36 cellular contexts compared by ENCODE assay signal in genomic region chr20:37218976-37219375, GRCh38. TPM values are rescaled to one million over a fixed set of nuclear protein-coding genes. Genes with fewer than 3 reads are reported as not detected.
"Had no signal": no experiment of that assay in that cellular context is flagged by ENCODE, and none has a peak within 500 bp of the region (broad histone marks: within the 10 kb centered on the region; RNA-seq: fewer than 3 reads in every experiment).

No MANE protein-coding gene starts in this region.

- H3K4me3 ChIP-seq: ascending aorta, cardiac muscle cell, colonic mucosa had no signal

- H3K27ac ChIP-seq: ascending aorta, cardiac muscle cell, colonic mucosa, VCaP had no signal

- H3K9me3 ChIP-seq: ascending aorta, colonic mucosa had no signal

- H3K4me1 Mint-ChIP-seq: activated naive CD4-positive, alpha-beta T cell treated with anti-CD3 and anti-CD28 coated beads, Interleukin-2, amount 10 ng/mL, durations not matched to agents 7 days and 5 days; central memory CD8-positive, alpha-beta T cell had no signal

- H3K9me3 Mint-ChIP-seq: activated B cell treated with CpG ODN at 0.5 μM for 24 hours; activated CD4-positive, alpha-beta memory T cell treated with anti-CD3 and anti-CD28 coated beads, Interleukin-2, amount 10 ng/mL, durations not matched to agents 7 days and 5 days; activated CD4-positive, alpha-beta T cell treated with anti-CD3 and anti-CD28 coated beads, Interleukin-2, amount 10 ng/mL, durations not matched to agents 24 days and 14 days; activated naive CD4-positive, alpha-beta T cell treated with anti-CD3 and anti-CD28 coated beads, Interleukin-2, amount 10 ng/mL, durations not matched to agents 7 days and 5 days; activated naive CD4-positive, alpha-beta T cell treated with anti-CD3 and anti-CD28 coated beads, Interleukin-2, amount 50 U/mL, for 24 hours; activated naive CD8-positive, alpha-beta T cell treated with anti-CD3 and anti-CD28 coated beads, Interleukin-2, amount 10 ng/mL, durations not matched to agents 7 days and 5 days; activated naive CD8-positive, alpha-beta T cell treated with anti-CD3 and anti-CD28 coated beads, Interleukin-2, amount 50 U/mL, for 24 hours; activated T-cell treated with anti-CD3 and anti-CD28 coated beads, Interleukin-2, amount 50 U/mL, for 24 hours; activated T-helper 2 cell treated with anti-CD3 and anti-CD28 coated beads, Interferon-gamma antibody, Interleukin-2, Interleukin-4, amounts not matched to agents 10 μg/mL and 5 μg/mL and 100 μg/mL, durations not matched to agents 14 hours and 24 hours and 36 hours; brain; central memory CD8-positive, alpha-beta T cell; T-helper 1 cell treated with Interleukin-12 subunit alpha and Interleukin-12 subunit beta and Interleukin-4 antibody, amounts not matched to agents 30 μg/mL and 1 μg/mL, for 36 hours; T-helper 2 cell treated with Interferon-gamma antibody and Interleukin-4, amounts not matched to agents 5 μg/mL and 100 μg/mL, for 36 hours had no signal

- H3K27me3 ChIP-seq: ascending aorta, cardiac muscle cell, colonic mucosa had no signal

- H3K27me3 Mint-ChIP-seq: activated B cell treated with CpG ODN at 0.5 μM for 24 hours; activated CD4-positive, alpha-beta memory T cell treated with anti-CD3 and anti-CD28 coated beads, Interleukin-2, amount 10 ng/mL, durations not matched to agents 7 days and 5 days; activated CD4-positive, alpha-beta T cell treated with anti-CD3 and anti-CD28 coated beads, Interleukin-2, amount 10 ng/mL, durations not matched to agents 24 days and 14 days; activated CD8-positive, alpha-beta memory T cell treated with anti-CD3 and anti-CD28 coated beads, Interleukin-2, amount 10 ng/mL, durations not matched to agents 7 days and 5 days; activated naive CD4-positive, alpha-beta T cell treated with anti-CD3 and anti-CD28 coated beads, Interleukin-2, amount 10 ng/mL, durations not matched to agents 7 days and 5 days; activated naive CD4-positive, alpha-beta T cell treated with anti-CD3 and anti-CD28 coated beads, Interleukin-2, amount 50 U/mL, for 24 hours; activated naive CD8-positive, alpha-beta T cell; activated naive CD8-positive, alpha-beta T cell treated with anti-CD3 and anti-CD28 coated beads, Interleukin-2, amount 10 ng/mL, durations not matched to agents 7 days and 5 days; activated naive CD8-positive, alpha-beta T cell treated with anti-CD3 and anti-CD28 coated beads, Interleukin-2, amount 50 U/mL, for 24 hours; activated T-cell treated with anti-CD3 and anti-CD28 coated beads, Interleukin-2, amount 50 U/mL, for 24 hours; brain; central memory CD8-positive, alpha-beta T cell had no signal

- ATAC-seq: activated CD8-positive, alpha-beta memory T cell treated with anti-CD3 and anti-CD28 coated beads, Interleukin-2, amount 10 ng/mL, durations not matched to agents 7 days and 5 days; activated CD8-positive, alpha-beta T cell treated with anti-CD3 and anti-CD28 coated beads, Interleukin-2, amount 10 ng/mL, durations not matched to agents 7 days and 5 days; activated naive CD8-positive, alpha-beta T cell treated with anti-CD3 and anti-CD28 coated beads, Interleukin-2, amount 50 U/mL, for 24 hours had no signal

- H3K4me1 ChIP-seq: colonic mucosa had no signal

- H3K4me3 Mint-ChIP-seq: activated B cell treated with CpG ODN at 0.5 μM for 24 hours; activated CD4-positive, alpha-beta memory T cell treated with anti-CD3 and anti-CD28 coated beads, Interleukin-2, amount 10 ng/mL, durations not matched to agents 7 days and 5 days; activated CD4-positive, alpha-beta T cell treated with anti-CD3 and anti-CD28 coated beads, Interleukin-2, amount 10 ng/mL, durations not matched to agents 24 days and 14 days; activated CD8-positive, alpha-beta memory T cell treated with anti-CD3 and anti-CD28 coated beads, Interleukin-2, amount 10 ng/mL, durations not matched to agents 7 days and 5 days; activated CD8-positive, alpha-beta T cell treated with anti-CD3 and anti-CD28 coated beads, Interleukin-2, amount 10 ng/mL, durations not matched to agents 7 days and 5 days; activated naive CD4-positive, alpha-beta T cell treated with anti-CD3 and anti-CD28 coated beads, Interleukin-2, amount 10 ng/mL, durations not matched to agents 7 days and 5 days; activated naive CD4-positive, alpha-beta T cell treated with anti-CD3 and anti-CD28 coated beads, Interleukin-2, amount 50 U/mL, for 24 hours; activated naive CD8-positive, alpha-beta T cell; activated naive CD8-positive, alpha-beta T cell treated with anti-CD3 and anti-CD28 coated beads, Interleukin-2, amount 10 ng/mL, durations not matched to agents 7 days and 5 days; activated naive CD8-positive, alpha-beta T cell treated with anti-CD3 and anti-CD28 coated beads, Interleukin-2, amount 50 U/mL, for 24 hours; activated T-cell treated with anti-CD3 and anti-CD28 coated beads, Interleukin-2, amount 50 U/mL, for 24 hours; central memory CD8-positive, alpha-beta T cell; T-helper 1 cell treated with Interleukin-12 subunit alpha and Interleukin-12 subunit beta and Interleukin-4 antibody, amounts not matched to agents 30 μg/mL and 1 μg/mL, for 36 hours; T-helper 2 cell treated with Interferon-gamma antibody and Interleukin-4, amounts not matched to agents 5 μg/mL and 100 μg/mL, for 36 hours had no signal

- DNase-seq: activated B cell treated with CpG ODN at 0.5 μM for 24 hours; activated CD4-positive, alpha-beta memory T cell treated with anti-CD3 and anti-CD28 coated beads, Interleukin-2, amount 10 ng/mL, durations not matched to agents 7 days and 5 days; activated CD4-positive, alpha-beta T cell treated with anti-CD3 and anti-CD28 coated beads for 4 hours; activated CD4-positive, alpha-beta T cell treated with anti-CD3 and anti-CD28 coated beads, Interleukin-2, amount 10 ng/mL, durations not matched to agents 24 days and 14 days; activated CD4-positive, alpha-beta T cell treated with anti-CD3 and anti-CD28 coated beads, Interleukin-2, amount 50 U/mL, for 48 hours; activated CD4-positive, CD25-positive, alpha-beta regulatory T cell treated with anti-CD3 and anti-CD28 coated beads, Interleukin-2, amount 50 U/mL, for 72 hours; activated CD8-positive, alpha-beta memory T cell treated with anti-CD3 and anti-CD28 coated beads for 24 hours; activated CD8-positive, alpha-beta memory T cell treated with anti-CD3 and anti-CD28 coated beads, Interleukin-2, amount 10 ng/mL, durations not matched to agents 7 days and 5 days; activated CD8-positive, alpha-beta memory T cell treated with anti-CD3 and anti-CD28 coated beads, Interleukin-2, amount 50 U/mL, for 48 hours; activated CD8-positive, alpha-beta T cell treated with anti-CD3 and anti-CD28 coated beads, Interleukin-2, amount 10 ng/mL, durations not matched to agents 7 days and 5 days; activated effector memory CD4-positive, alpha-beta T cell treated with Interleukin-2 at 50 U/mL for 16 hours; activated gamma-delta T cell; activated naive CD4-positive, alpha-beta T cell treated with anti-CD3 and anti-CD28 coated beads, Interleukin-2, amount 10 ng/mL, durations not matched to agents 7 days and 5 days; activated naive CD4-positive, alpha-beta T cell treated with Interleukin-2 at 50 U/mL for 16 hours; activated naive CD8-positive, alpha-beta T cell treated with anti-CD3 and anti-CD28 coated beads, Interleukin-2, amount 10 ng/mL, durations not matched to agents 7 days and 5 days; activated naive CD8-positive, alpha-beta T cell treated with anti-CD3 and anti-CD28 coated beads, Interleukin-2, amount 50 U/mL, for 24 hours; activated T-cell treated with anti-CD3 and anti-CD28 coated beads, Interleukin-2, amount 50 U/mL, for 24 hours; amygdala; anterior cingulate cortex; caudate nucleus; cerebellar nuclear complex; colonic mucosa; T-helper 2 cell; T-helper 9 cell had no signal

- H3K36me3 ChIP-seq: colonic mucosa had no signal

- H3K27ac Mint-ChIP-seq: activated B cell treated with CpG ODN at 0.5 μM for 24 hours; activated CD4-positive, alpha-beta memory T cell treated with anti-CD3 and anti-CD28 coated beads, Interleukin-2, amount 10 ng/mL, durations not matched to agents 7 days and 5 days; activated CD4-positive, alpha-beta T cell treated with anti-CD3 and anti-CD28 coated beads, Interleukin-2, amount 10 ng/mL, durations not matched to agents 24 days and 14 days; activated CD8-positive, alpha-beta memory T cell treated with anti-CD3 and anti-CD28 coated beads, Interleukin-2, amount 10 ng/mL, durations not matched to agents 7 days and 5 days; activated CD8-positive, alpha-beta T cell treated with anti-CD3 and anti-CD28 coated beads, Interleukin-2, amount 10 ng/mL, durations not matched to agents 7 days and 5 days; activated naive CD4-positive, alpha-beta T cell treated with anti-CD3 and anti-CD28 coated beads, Interleukin-2, amount 10 ng/mL, durations not matched to agents 7 days and 5 days; activated naive CD4-positive, alpha-beta T cell treated with anti-CD3 and anti-CD28 coated beads, Interleukin-2, amount 50 U/mL, for 24 hours; activated naive CD8-positive, alpha-beta T cell; activated naive CD8-positive, alpha-beta T cell treated with anti-CD3 and anti-CD28 coated beads, Interleukin-2, amount 10 ng/mL, durations not matched to agents 7 days and 5 days; activated naive CD8-positive, alpha-beta T cell treated with anti-CD3 and anti-CD28 coated beads, Interleukin-2, amount 50 U/mL, for 24 hours; activated T-cell treated with anti-CD3 and anti-CD28 coated beads, Interleukin-2, amount 50 U/mL, for 24 hours; activated T-helper 2 cell treated with anti-CD3 and anti-CD28 coated beads, Interferon-gamma antibody, Interleukin-2, Interleukin-4, amounts not matched to agents 10 μg/mL and 5 μg/mL and 100 μg/mL, durations not matched to agents 14 hours and 24 hours and 36 hours; T-helper 1 cell treated with Interleukin-12 subunit alpha and Interleukin-12 subunit beta and Interleukin-4 antibody, amounts not matched to agents 30 μg/mL and 1 μg/mL, for 36 hours; T-helper 2 cell treated with Interferon-gamma antibody and Interleukin-4, amounts not matched to agents 5 μg/mL and 100 μg/mL, for 36 hours had no signal

RNA-seq across cellular contexts. Expression of gene MROH8, which starts 39.6 kb away (rescaled TPM):
- total RNA-seq: ascending aorta had no signal

RNA-seq across cellular contexts. Expression of gene GHRH, which starts 42.6 kb away (rescaled TPM):
- total RNA-seq: activated B cell treated with CpG ODN at 0.5 μM for 24 hours; activated CD4-positive, alpha-beta memory T cell treated with anti-CD3 and anti-CD28 coated beads, Interleukin-2, amount 10 ng/mL, durations not matched to agents 7 days and 5 days; activated CD4-positive, alpha-beta T cell treated with anti-CD3 and anti-CD28 coated beads, Interleukin-2, amount 10 ng/mL, durations not matched to agents 24 days and 14 days; activated CD8-positive, alpha-beta memory T cell treated with anti-CD3 and anti-CD28 coated beads, Interleukin-2, amount 10 ng/mL, durations not matched to agents 7 days and 5 days; activated CD8-positive, alpha-beta T cell treated with anti-CD3 and anti-CD28 coated beads, Interleukin-2, amount 10 ng/mL, durations not matched to agents 7 days and 5 days; activated naive CD8-positive, alpha-beta T cell treated with anti-CD3 and anti-CD28 coated beads, Interleukin-2, amount 10 ng/mL, durations not matched to agents 7 days and 5 days; activated T-helper 2 cell treated with anti-CD3 and anti-CD28 coated beads, Interferon-gamma antibody, Interleukin-2, Interleukin-4, amounts not matched to agents 10 μg/mL and 5 μg/mL and 100 μg/mL, durations not matched to agents 14 hours and 24 hours and 36 hours; ascending aorta; bronchial epithelial cell; chondrocyte; colonic mucosa had no signal
